Comparison of ENCODE assay signal across 11 cellular contexts in the genomic region with DNA sequence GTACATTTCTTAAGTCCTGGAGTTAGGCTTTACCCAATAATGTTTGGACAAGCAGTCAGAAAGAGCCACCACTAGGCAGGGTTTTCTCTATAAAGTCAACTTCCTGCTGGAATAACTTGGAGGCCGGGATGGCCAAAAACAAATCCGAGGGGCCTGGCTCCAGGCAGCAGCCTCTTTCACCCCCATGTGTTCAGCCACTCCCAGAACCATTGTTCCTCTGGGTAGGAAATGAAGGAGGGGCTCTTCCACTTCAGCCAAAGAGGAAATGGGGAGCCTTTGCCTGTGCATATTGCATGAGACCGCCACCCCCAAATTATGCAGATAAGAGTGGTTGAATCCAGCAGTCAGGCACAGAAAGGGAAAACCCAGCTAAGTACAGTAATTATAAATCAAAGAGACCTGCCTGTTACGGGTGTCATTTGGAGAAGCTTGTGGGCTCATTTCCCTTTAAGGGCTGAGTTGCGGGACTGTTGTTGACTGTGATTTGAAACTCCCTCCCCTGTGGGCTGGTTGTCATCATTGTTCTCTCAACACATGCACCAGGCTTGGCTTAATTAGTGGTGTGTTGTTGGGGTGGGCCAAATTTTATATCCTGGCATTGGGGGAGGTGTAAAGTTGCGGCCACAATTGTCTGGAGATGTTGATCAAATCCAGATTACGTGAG.
DNase-seq lines count a peak whose midpoint lies in the region; ATAC-seq and TF ChIP-seq lines count a peak whose summit lies in the region.
"Had no signal": no experiment of that assay in that cellular context is flagged by ENCODE, and none has a peak within 500 bp of the region (broad histone marks: within the 10 kb centered on the region; RNA-seq: fewer than 3 reads in every experiment).

No MANE protein-coding gene starts in this region.

- H3K4me3 ChIP-seq in ectodermal cell (ENCODE audit: insufficient read depth, low read depth, low read length), result peak overlapping the region; percentile 16
- no peak overlapping the region for H3K4me3 ChIP-seq in neuronal stem cell (ENCODE audit: low read length in 2 of 2)
- no peak overlapping the region for H3K4me3 ChIP-seq in Karpas-422 (ENCODE audit: low read length)
- H3K4me3 ChIP-seq in smooth muscle cell, result no peak overlapping the region
- H3K4me3 ChIP-seq: uterus had no signal

- H2BK5ac ChIP-seq in neuronal stem cell (ENCODE audit: low read length), result no peak overlapping the region

- DNase-seq in activated T-cell treated with anti-CD3 and anti-CD28 coated beads, Interleukin-2, amount 50 U/mL, for 72 hours, result peak in 1 of 2 donors; percentile 1
- no peak for DNase-seq in activated T-cell treated with anti-CD3 and anti-CD28 coated beads, Interleukin-2, amount 50 U/mL, for 1 hour
- DNase-seq in NCI-H1436 treated with DMSO at 0.1 percent for 48 hours (lab: John Stamatoyannopoulos, UW) (peak; percentile 86), neuronal stem cell (ENCODE audit: low spot score) (peak; percentile 35), MV-4-11 (lab: John Stamatoyannopoulos, UW) (no peak), Karpas-422 (no peak), smooth muscle cell (lab: John Stamatoyannopoulos, UW; ENCODE audit: unreplicated experiment) (no peak)
- DNase-seq: DMS79, uterus had no signal

- no peak overlapping the region for H2BK15ac ChIP-seq in neuronal stem cell (ENCODE audit: low read length)

- peaks cover 7% of the 10 kb centered on the region for H3K27me3 Mint-ChIP-seq in activated T-cell treated with anti-CD3 and anti-CD28 coated beads, Interleukin-2, amount 50 U/mL, for 72 hours (ENCODE audit: low read depth)

- no peak overlapping the region for H3K14ac ChIP-seq in neuronal stem cell (ENCODE audit: low read length)

- peak overlapping the region; percentile 30 for H3K18ac ChIP-seq in neuronal stem cell (ENCODE audit: low read length)

- H3K4me1 Mint-ChIP-seq in activated T-cell treated with anti-CD3 and anti-CD28 coated beads, Interleukin-2, amount 50 U/mL, for 72 hours (ENCODE audit: low read depth), result no peaks in the 10 kb centered on the region

- no peak overlapping the region for H2BK12ac ChIP-seq in neuronal stem cell (ENCODE audit: low read length)

- H3K9me2 ChIP-seq in Karpas-422 (replicated peaks; ENCODE audit: insufficient read depth, low read length), result no peaks in the 10 kb centered on the region

- peaks cover 1% of the 10 kb centered on the region in 2 donors for H3K36me3 Mint-ChIP-seq in activated T-cell treated with anti-CD3 and anti-CD28 coated beads, Interleukin-2, amount 50 U/mL, for 72 hours (ENCODE audit: insufficient read depth in 2 of 2)
- H3K36me3 Mint-ChIP-seq: mesothelial cell of epicardium had no signal

- no peaks in the 10 kb centered on the region for H3K36me3 ChIP-seq in ectodermal cell (ENCODE audit: control insufficient read depth, insufficient read depth, low read length)
- no peaks in the 10 kb centered on the region for H3K36me3 ChIP-seq in neuronal stem cell (replicated peaks in 1 of 2; ENCODE audit: control insufficient read depth in 2 of 2, insufficient read depth in 2 of 2, low read length in 2 of 2)
- H3K36me3 ChIP-seq in Karpas-422 (ENCODE audit: insufficient read depth, low read length), result no peaks in the 10 kb centered on the region
- H3K36me3 ChIP-seq in smooth muscle cell (ENCODE audit: low read depth), result no peaks in the 10 kb centered on the region
- H3K36me3 ChIP-seq: uterus had no signal

- H3F3A ChIP-seq in smooth muscle cell (ENCODE audit: low read depth), result no peaks in the 10 kb centered on the region

- H2AK5ac ChIP-seq in neuronal stem cell (ENCODE audit: low read depth, low read length), result no peak overlapping the region

- peak overlapping the region; percentile 52 for H3K27ac ChIP-seq in ectodermal cell (ENCODE audit: insufficient read depth, low read depth, low read length, poor library complexity, severe bottlenecking)
- H3K27ac ChIP-seq in neuronal stem cell (replicated peaks; ENCODE audit: low read length), result peak overlapping the region; percentile 67
- no peak overlapping the region for H3K27ac ChIP-seq in Karpas-422 (ENCODE audit: low read length)
- H3K27ac ChIP-seq in smooth muscle cell (ENCODE audit: low read depth), result no peak overlapping the region
- H3K27ac ChIP-seq: uterus had no signal

- no peak overlapping the region for H3K4ac ChIP-seq in neuronal stem cell (ENCODE audit: low read length)

- no peak overlapping the region for H3K9ac ChIP-seq in neuronal stem cell (ENCODE audit: low read depth, low read length, poor library complexity)
- no peak overlapping the region for H3K9ac ChIP-seq in Karpas-422 (ENCODE audit: low read length)
- H3K9ac ChIP-seq in smooth muscle cell (ENCODE audit: low read depth), result no peak overlapping the region

- no peak overlapping the region for H4K8ac ChIP-seq in neuronal stem cell (ENCODE audit: low read depth, low read length)

- H3K9me3 Mint-ChIP-seq in activated T-cell treated with anti-CD3 and anti-CD28 coated beads, Interleukin-2, amount 50 U/mL, for 72 hours, result peaks cover 0 to 4% of the 10 kb centered on the region in 2 donors
- H3K9me3 Mint-ChIP-seq: mesothelial cell of epicardium had no signal

- no peak overlapping the region for H2BK120ac ChIP-seq in neuronal stem cell (ENCODE audit: low read depth, low read length)

- H3K79me1 ChIP-seq in neuronal stem cell (ENCODE audit: low read depth, low read length), result no peaks in the 10 kb centered on the region

- no peak for TF ChIP-seq CTCF in smooth muscle cell (IDR thresholded peaks at IDR 0.05; ENCODE audit: borderline replicate concordance, insufficient read depth, poor library complexity, severe bottlenecking)

- no peak overlapping the region for H3K4me3 Mint-ChIP-seq in activated T-cell treated with anti-CD3 and anti-CD28 coated beads, Interleukin-2, amount 50 U/mL, for 72 hours
- H3K4me3 Mint-ChIP-seq: mesothelial cell of epicardium had no signal

- no peak overlapping the region for H4K91ac ChIP-seq in neuronal stem cell (ENCODE audit: low read depth, low read length, poor library complexity)

- H3K4me2 ChIP-seq in neuronal stem cell (ENCODE audit: insufficient read depth, low read length, poor library complexity, severe bottlenecking) (peak overlapping the region; percentile 55), Karpas-422 (ENCODE audit: low read depth, low read length, poor library complexity, severe bottlenecking) (no peak overlapping the region), smooth muscle cell (no peak overlapping the region)

- H3K4me1 ChIP-seq in ectodermal cell (ENCODE audit: control insufficient read depth, insufficient read depth, low read length), result peaks cover 30% of the 10 kb centered on the region
- peaks cover 15 to 29% of the 10 kb centered on the region in 2 donors for H3K4me1 ChIP-seq in neuronal stem cell (ENCODE audit: control insufficient read depth in 2 of 2, insufficient read depth in 1 of 2, low read depth in 1 of 2, low read length in 2 of 2)
- no peaks in the 10 kb centered on the region for H3K4me1 ChIP-seq in Karpas-422 (ENCODE audit: low read length)
- peaks cover 20% of the 10 kb centered on the region for H3K4me1 ChIP-seq in smooth muscle cell (ENCODE audit: low read depth)
- H3K4me1 ChIP-seq: uterus had no signal

- no peak overlapping the region for H3K23ac ChIP-seq in neuronal stem cell (ENCODE audit: low read depth, low read length, poor library complexity)

- no peak overlapping the region for H3K27ac Mint-ChIP-seq in activated T-cell treated with anti-CD3 and anti-CD28 coated beads, Interleukin-2, amount 50 U/mL, for 72 hours
- H3K27ac Mint-ChIP-seq: mesothelial cell of epicardium had no signal

- no peaks in the 10 kb centered on the region for H3K27me3 ChIP-seq in ectodermal cell (ENCODE audit: control insufficient read depth, insufficient read depth, low read length, poor library complexity, severe bottlenecking)
- no peaks in the 10 kb centered on the region for H3K27me3 ChIP-seq in neuronal stem cell (ENCODE audit: control insufficient read depth in 3 of 3, insufficient read depth in 3 of 3, low read depth in 1 of 3, low read length in 3 of 3)
- H3K27me3 ChIP-seq in Karpas-422 (ENCODE audit: low read length), result no peaks in the 10 kb centered on the region
- H3K27me3 ChIP-seq in smooth muscle cell (ENCODE audit: low read depth), result peaks cover 18% of the 10 kb centered on the region
- H3K27me3 ChIP-seq: uterus had no signal

- H3K79me2 ChIP-seq in Karpas-422 (ENCODE audit: low read length) (no peaks in the 10 kb centered on the region), smooth muscle cell (ENCODE audit: low read depth) (no peaks in the 10 kb centered on the region)

- ATAC-seq in activated T-cell treated with anti-CD3 and anti-CD28 coated beads, Interleukin-2, amount 50 U/mL, for 72 hours (replicated peaks in 1 of 2), result peak; percentile 37 to 60

- peak overlapping the region; percentile 87 for H2AFZ ChIP-seq in neuronal stem cell (ENCODE audit: low read length)
- no peak overlapping the region for H2AFZ ChIP-seq in Karpas-422 (ENCODE audit: low read length)
- no peak overlapping the region for H2AFZ ChIP-seq in smooth muscle cell (ENCODE audit: low read depth)

- 21 to 22% methylated on average over 7 of the region's 7 CpGs for WGBS in ectodermal cell, 2 experiments
- no CpG with 5 or more reads among the region's 7 CpGs for whole genome bisulfite sequencing in neuronal stem cell (ENCODE audit: extremely low coverage in 2 of 2, insufficient read length in 2 of 2, insufficient replicate concordance in 1 of 2), 2 donors
- WGBS in smooth muscle cell (ENCODE audit: low lambda C conversion rate), result 41% methylated on average over 7 of the region's 7 CpGs

- H4K20me1 ChIP-seq in Karpas-422 (ENCODE audit: insufficient read depth, low read depth, low read length) (no peaks in the 10 kb centered on the region), smooth muscle cell (ENCODE audit: low read depth) (no peaks in the 10 kb centered on the region)

- no peaks in the 10 kb centered on the region for H3K9me3 ChIP-seq in ectodermal cell (ENCODE audit: control insufficient read depth, low read length)
- H3K9me3 ChIP-seq in neuronal stem cell (replicated peaks in 1 of 2; ENCODE audit: control insufficient read depth in 2 of 2, insufficient read depth in 1 of 2, low read depth in 1 of 2, low read length in 2 of 2), result no peaks in the 10 kb centered on the region
- H3K9me3 ChIP-seq in Karpas-422 (ENCODE audit: low read length), result no peaks in the 10 kb centered on the region
- H3K9me3 ChIP-seq in smooth muscle cell (replicated peaks; ENCODE audit: low read depth), result no peaks in the 10 kb centered on the region
- H3K9me3 ChIP-seq: uterus had no signal

Comparison
In these comparisons a context has a peak if more than half of its experiments do, and no peak if none do; other contexts are left out.
1. DNase-seq: peak in NCI-H1436 treated with DMSO at 0.1 percent for 48 hours (single experiment) and neuronal stem cell (single experiment); none in activated T-cell treated with anti-CD3 and anti-CD28 coated beads, Interleukin-2, amount 50 U/mL, for 1 hour (single experiment), MV-4-11 (single experiment), Karpas-422 (single experiment) and smooth muscle cell (single experiment).
2. H3K27ac ChIP-seq: peak in ectodermal cell (single experiment) and neuronal stem cell (single experiment); none in Karpas-422 (single experiment) and smooth muscle cell (single experiment).